Comparison of ENCODE assay signal across 8 cellular contexts in the genomic region with DNA sequence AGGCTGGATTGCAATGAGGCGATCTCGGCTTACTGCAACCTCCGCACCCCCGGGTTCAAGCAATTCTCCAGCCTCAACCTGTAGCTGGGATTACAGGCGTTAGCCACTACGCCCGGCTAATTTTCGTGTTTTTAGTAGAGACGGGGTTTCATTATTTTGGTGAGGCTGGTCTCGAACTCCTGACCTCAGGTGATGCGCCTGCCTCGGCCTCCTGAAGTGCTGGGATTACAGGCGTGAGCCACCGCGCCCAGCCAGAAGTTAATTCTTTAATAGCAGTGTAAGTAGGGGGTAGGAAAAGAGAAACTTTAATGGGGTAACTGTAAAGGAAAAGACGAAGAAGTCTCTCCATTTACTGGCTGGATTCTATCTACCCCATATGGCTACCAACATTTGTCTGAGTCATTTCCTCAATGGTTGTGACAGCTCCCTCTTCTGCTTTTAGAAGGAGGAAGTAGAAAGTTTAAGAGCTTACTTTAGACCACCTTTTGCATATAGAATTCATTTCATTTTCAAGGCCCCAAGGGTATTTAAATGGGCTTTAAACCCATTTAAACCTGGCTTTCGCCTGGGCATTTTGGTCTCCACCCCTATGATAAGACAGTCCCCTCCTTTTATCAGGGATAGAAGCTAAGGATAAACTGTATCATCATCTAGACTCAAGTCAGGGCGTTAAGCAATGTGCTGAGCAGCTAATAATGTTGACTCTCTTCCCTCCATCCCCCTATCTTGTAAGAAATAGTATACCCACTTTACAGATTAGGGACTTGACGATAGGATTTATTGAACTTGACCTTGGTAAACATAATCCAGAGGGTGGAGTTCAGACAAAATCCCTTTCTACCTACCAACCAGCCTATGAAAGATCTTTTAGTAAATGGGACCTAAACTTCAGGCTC. TPM values are rescaled to one million over a fixed set of nuclear protein-coding genes. Genes with fewer than 3 reads are reported as not detected.
A peak's percentile ranks its signal among the peaks of the same experiment; 100 is the strongest.
DNase-seq lines count a peak whose midpoint lies in the region; ATAC-seq, FAIRE-seq and TF ChIP-seq lines count a peak whose summit lies in the region.

No MANE protein-coding gene starts in this region.

- no peak for FAIRE-seq in A549 (lab: Jason Lieb, UNC)

- no peaks in the 10 kb centered on the region for H3K27me3 Mint-ChIP-seq in effector memory CD8-positive, alpha-beta T cell

- peak overlapping the region; percentile 70 for H3K4me2 ChIP-seq in A549

- no peaks in the 10 kb centered on the region for H3K9me3 ChIP-seq in A549
- H3K9me3 ChIP-seq in NT2/D1 (ENCODE audit: insufficient read depth, low read length) = no peaks in the 10 kb centered on the region
- no peaks in the 10 kb centered on the region for H3K9me3 ChIP-seq in neuron (ENCODE audit: low read length)

- H3K4me1 ChIP-seq in A549 (peaks cover 60% of the 10 kb centered on the region), NT2/D1 (ENCODE audit: insufficient read depth, insufficient read length) (no peaks in the 10 kb centered on the region), neuron (ENCODE audit: insufficient read depth, low read length) (peaks cover 24% of the 10 kb centered on the region)

- no peak for TF ChIP-seq POLR2A in A549 (IDR thresholded peaks at IDR 0.05; ENCODE audit: low read length)

- DNase-seq in A549 (ENCODE audit: low read depth in 1 of 2, low spot score in 1 of 2) (peak in 1 of 2 experiments; percentile 32), NT2/D1 (ENCODE audit: low read depth, low spot score) (no peak), NCI-H2107 (lab: John Stamatoyannopoulos, UW) (no peak), NCI-H524 (lab: John Stamatoyannopoulos, UW) (no peak)
- peak in 1 of 3 experiments; percentile 8 for DNase-seq in effector memory CD8-positive, alpha-beta T cell

- no peak for TF ChIP-seq CTCF in A549 (IDR thresholded peaks at IDR 0.05)

- ATAC-seq in A549 (no peak), GM19351 (IDR thresholded peaks at IDR 0.05; ENCODE audit: unreplicated experiment) (peak; percentile 27), esophagus mucosa (no peak)
- no peak for ATAC-seq in effector memory CD8-positive, alpha-beta T cell (replicated peaks)

- peak overlapping the region; percentile 88 to 90 for H3K4me3 Mint-ChIP-seq in effector memory CD8-positive, alpha-beta T cell

- H3K27me3 ChIP-seq in NT2/D1 (ENCODE audit: insufficient read depth, insufficient read length) = no peaks in the 10 kb centered on the region
- no peaks in the 10 kb centered on the region for H3K27me3 ChIP-seq in neuron (ENCODE audit: insufficient read depth, low read length)

- H3K4me3 ChIP-seq in A549 (peak overlapping the region; percentile 14; the same call in 1 of the 3 replicates), NT2/D1 (ENCODE audit: insufficient read length, low read depth) (peak overlapping the region; percentile 41), neuron (ENCODE audit: low read length) (peak overlapping the region; percentile 47)

- H3K27ac Mint-ChIP-seq in effector memory CD8-positive, alpha-beta T cell = peak overlapping the region; percentile 98

- peaks cover 25% of the 10 kb centered on the region for H3K36me3 ChIP-seq in NT2/D1 (ENCODE audit: insufficient read depth, insufficient read length, low read length)
- peaks cover 12% of the 10 kb centered on the region for H3K36me3 ChIP-seq in neuron (ENCODE audit: insufficient read depth, low read length)

- WGBS in A549 (ENCODE audit: missing lambda C conversion rate) = 84% methylated on average over 18 of the region's 19 CpGs

- peak overlapping the region; percentile 73 for H3K9ac ChIP-seq in NT2/D1 (ENCODE audit: insufficient read length, low read depth)

- TF ChIP-seq RAD21 in A549 (conservative IDR thresholded peaks at IDR 0.05 in 1 of 2, IDR thresholded peaks at IDR 0.05 in 1 of 2) = no peak

- H2AFZ ChIP-seq in neuron (ENCODE audit: low read depth, low read length) = peak overlapping the region; percentile 56

- POLR2A ChIA-PET in A549 (lab: Yijun Ruan, JAX) = interaction anchor here (0.6 to 2.6 kb wide), 15 partner anchors 8 to 129 kb away, joined by 3 to 17 read pairs (median 4); no protein-coding TSS in a partner anchor

- no peaks in the 10 kb centered on the region for H3K9me3 Mint-ChIP-seq in effector memory CD8-positive, alpha-beta T cell

- no peak for TF ChIP-seq EP300 in A549 (IDR thresholded peaks at IDR 0.05)

- H3K27ac ChIP-seq in A549 = peak overlapping the region; percentile 84 to 86

- H3K36me3 Mint-ChIP-seq in effector memory CD8-positive, alpha-beta T cell (ENCODE audit: insufficient read depth) = peaks cover 46% of the 10 kb centered on the region

- CTCF ChIA-PET in A549 (lab: Yijun Ruan, JAX) = interaction anchor here (0.6 to 1.0 kb wide), 3 partner anchors 8 to 522 kb away, joined by 3 read pairs; no protein-coding TSS in a partner anchor

- peaks cover 34 to 40% of the 10 kb centered on the region in 2 donors for H3K4me1 Mint-ChIP-seq in effector memory CD8-positive, alpha-beta T cell (ENCODE audit: low read depth in 2 of 2)

TF ChIP-seq in A549, 52 proteins besides CTCF, POLR2A, EP300 and RAD21:
- no peak for TF ChIP-seq HOXB13 (CRISPR knock-in tag; IDR thresholded peaks at IDR 0.05; ENCODE audit: low read depth)
- TF ChIP-seq, protein P1, sequence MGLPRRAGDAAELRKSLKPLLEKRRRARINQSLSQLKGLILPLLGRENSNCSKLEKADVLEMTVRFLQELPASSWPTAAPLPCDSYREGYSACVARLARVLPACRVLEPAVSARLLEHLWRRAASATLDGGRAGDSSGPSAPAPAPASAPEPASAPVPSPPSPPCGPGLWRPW (IDR thresholded peaks at IDR 0.05) = no peak
- TF ChIP-seq, protein P2, sequence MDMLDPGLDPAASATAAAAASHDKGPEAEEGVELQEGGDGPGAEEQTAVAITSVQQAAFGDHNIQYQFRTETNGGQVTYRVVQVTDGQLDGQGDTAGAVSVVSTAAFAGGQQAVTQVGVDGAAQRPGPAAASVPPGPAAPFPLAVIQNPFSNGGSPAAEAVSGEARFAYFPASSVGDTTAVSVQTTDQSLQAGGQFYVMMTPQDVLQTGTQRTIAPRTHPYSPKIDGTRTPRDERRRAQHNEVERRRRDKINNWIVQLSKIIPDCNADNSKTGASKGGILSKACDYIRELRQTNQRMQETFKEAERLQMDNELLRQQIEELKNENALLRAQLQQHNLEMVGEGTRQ (IDR thresholded peaks at IDR 0.05) = no peak
- no peak for TF ChIP-seq JUN (IDR thresholded peaks at IDR 0.05)
- TF ChIP-seq ESRRA (IDR thresholded peaks at IDR 0.05; ENCODE audit: borderline replicate concordance, low read length) = no peak
- no peak for TF ChIP-seq ZSCAN20 (CRISPR knock-in tag; IDR thresholded peaks at IDR 0.05)
- no peak for TF ChIP-seq GATA3 (IDR thresholded peaks at IDR 0.05; ENCODE audit: borderline replicate concordance)
- TF ChIP-seq CHD4 (IDR thresholded peaks at IDR 0.05; ENCODE audit: borderline replicate concordance) = no peak
- TF ChIP-seq ZNF302 (CRISPR knock-in tag; IDR thresholded peaks at IDR 0.05) = no peak
- no peak for TF ChIP-seq RARB (CRISPR knock-in tag; IDR thresholded peaks at IDR 0.05)
- TF ChIP-seq NR3C1 (IDR thresholded peaks at IDR 0.05) = no peak
- TF ChIP-seq, protein P3, sequence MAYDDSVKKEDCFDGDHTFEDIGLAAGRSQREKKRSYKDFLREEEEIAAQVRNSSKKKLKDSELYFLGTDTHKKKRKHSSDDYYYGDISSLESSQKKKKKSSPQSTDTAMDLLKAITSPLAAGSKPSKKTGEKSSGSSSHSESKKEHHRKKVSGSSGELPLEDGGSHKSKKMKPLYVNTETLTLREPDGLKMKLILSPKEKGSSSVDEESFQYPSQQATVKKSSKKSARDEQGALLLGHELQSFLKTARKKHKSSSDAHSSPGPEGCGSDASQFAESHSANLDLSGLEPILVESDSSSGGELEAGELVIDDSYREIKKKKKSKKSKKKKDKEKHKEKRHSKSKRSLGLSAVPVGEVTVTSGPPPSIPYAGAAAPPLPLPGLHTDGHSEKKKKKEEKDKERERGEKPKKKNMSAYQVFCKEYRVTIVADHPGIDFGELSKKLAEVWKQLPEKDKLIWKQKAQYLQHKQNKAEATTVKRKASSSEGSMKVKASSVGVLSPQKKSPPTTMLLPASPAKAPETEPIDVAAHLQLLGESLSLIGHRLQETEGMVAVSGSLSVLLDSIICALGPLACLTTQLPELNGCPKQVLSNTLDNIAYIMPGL (CRISPR knock-in tag; IDR thresholded peaks at IDR 0.05; ENCODE audit: borderline replicate concordance) = no peak

RNA-seq across cellular contexts. Expression of a gene that starts 1.1 kb away (rescaled TPM):
- polyA plus RNA-seq in A549 (2011; rRNA removed) (94.0 and 120 TPM in 2 replicates), A549 (2017; fragmentation: RNase III; extraction: RNeasy Plus Mini Kit Qiagen cat#74134 plus additional on column Dnase treatment) (101 to 114 TPM (median 104 TPM) in 3 replicates)
- 22.4 and 24.2 TPM in 2 replicates for polyA plus RNA-seq in A549 (2012; cell fraction: cytosol; rRNA removed)
- 8.1 and 14.0 TPM in 2 replicates for polyA plus RNA-seq in A549 (2012; cell fraction: nucleus; rRNA removed)
- polyA minus RNA-seq in A549 (2011; rRNA and poly(A)+ RNA removed) = 45.7 and 47.9 TPM in 2 replicates
- total RNA-seq in esophagus mucosa = 104 TPM
